In the genomic region with DNA sequence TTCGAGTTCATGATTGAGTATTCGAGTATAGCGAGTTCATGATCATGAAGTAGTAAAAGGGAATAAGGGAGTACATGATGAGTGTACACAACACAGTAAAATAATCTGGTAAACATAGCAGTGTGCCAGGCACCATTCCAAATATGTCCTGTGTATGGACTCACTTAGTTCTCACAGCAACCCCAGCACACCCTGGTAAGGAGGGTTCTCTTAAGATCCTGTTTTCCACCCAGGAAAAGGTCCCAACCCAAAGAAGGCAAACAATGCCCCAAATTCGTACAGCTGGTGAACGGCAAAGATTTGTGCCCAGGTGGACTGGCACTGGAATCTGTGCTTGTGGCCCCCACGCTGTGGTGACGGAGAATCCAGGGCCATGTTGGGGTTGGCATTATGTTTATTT, we compare ENCODE assay signal across 37 cellular contexts. TPM values are rescaled to one million over a fixed set of nuclear protein-coding genes. Genes with fewer than 3 reads are reported as not detected.
"Had no signal": no experiment of that assay in that cellular context is flagged by ENCODE, and none has a peak within 500 bp of the region (broad histone marks: within the 10 kb centered on the region; RNA-seq: fewer than 3 reads in every experiment).

No MANE protein-coding gene starts in this region.

- ATAC-seq: activated CD4-positive, alpha-beta T cell treated with anti-CD3 and anti-CD28 coated beads for 36 hours; activated CD8-positive, alpha-beta memory T cell treated with anti-CD3 and anti-CD28 coated beads, Interleukin-2, amount 10 ng/mL, durations not matched to agents 7 days and 5 days; activated CD8-positive, alpha-beta T cell treated with anti-CD3 and anti-CD28 coated beads, Interleukin-2, amount 10 ng/mL, durations not matched to agents 7 days and 5 days; activated naive CD8-positive, alpha-beta T cell treated with anti-CD3 and anti-CD28 coated beads, Interleukin-2, amount 50 U/mL, for 24 hours; body of pancreas; WTC11 had no signal

- H3K27me3 Mint-ChIP-seq: activated CD4-positive, alpha-beta memory T cell treated with anti-CD3 and anti-CD28 coated beads, Interleukin-2, amount 10 ng/mL, durations not matched to agents 7 days and 5 days; activated CD4-positive, alpha-beta T cell treated with anti-CD3 and anti-CD28 coated beads for 36 hours; activated CD4-positive, alpha-beta T cell treated with anti-CD3 and anti-CD28 coated beads, Interleukin-2, amount 10 ng/mL, durations not matched to agents 7 days and 5 days; activated naive CD4-positive, alpha-beta T cell treated with anti-CD3 and anti-CD28 coated beads, Interleukin-2, amount 50 U/mL, for 24 hours; activated naive CD8-positive, alpha-beta T cell; activated T-cell treated with anti-CD3 and anti-CD28 coated beads, Interleukin-2, amount 50 U/mL, for 24 hours had no signal

- H3K27me3 ChIP-seq: body of pancreas, brain microvascular endothelial cell, breast epithelium had no signal

- H3K9me3 ChIP-seq: body of pancreas, breast epithelium had no signal

- FAIRE-seq: astrocyte, TTC549 had no signal

- H3K36me3 Mint-ChIP-seq: activated CD8-positive, alpha-beta memory T cell treated with anti-CD3 and anti-CD28 coated beads, Interleukin-2, amount 10 ng/mL, durations not matched to agents 7 days and 5 days; activated naive CD4-positive, alpha-beta T cell treated with anti-CD3 and anti-CD28 coated beads, Interleukin-2, amount 10 ng/mL, durations not matched to agents 7 days and 5 days; activated naive CD4-positive, alpha-beta T cell treated with anti-CD3 and anti-CD28 coated beads, Interleukin-2, amount 50 U/mL, for 24 hours; activated naive CD8-positive, alpha-beta T cell; activated naive CD8-positive, alpha-beta T cell treated with anti-CD3 and anti-CD28 coated beads, Interleukin-2, amount 10 ng/mL, durations not matched to agents 7 days and 5 days had no signal

- H3K4me3 ChIP-seq: body of pancreas, breast epithelium had no signal

- H3K4me3 Mint-ChIP-seq: activated CD4-positive, alpha-beta memory T cell treated with anti-CD3 and anti-CD28 coated beads, Interleukin-2, amount 10 ng/mL, durations not matched to agents 7 days and 5 days; activated CD4-positive, alpha-beta T cell treated with anti-CD3 and anti-CD28 coated beads for 36 hours; activated CD4-positive, alpha-beta T cell treated with anti-CD3 and anti-CD28 coated beads, Interleukin-2, amount 10 ng/mL, durations not matched to agents 7 days and 5 days; activated CD8-positive, alpha-beta memory T cell treated with anti-CD3 and anti-CD28 coated beads, Interleukin-2, amount 10 ng/mL, durations not matched to agents 7 days and 5 days; activated CD8-positive, alpha-beta T cell treated with anti-CD3 and anti-CD28 coated beads, Interleukin-2, amount 10 ng/mL, durations not matched to agents 7 days and 5 days; activated naive CD4-positive, alpha-beta T cell treated with anti-CD3 and anti-CD28 coated beads, Interleukin-2, amount 10 ng/mL, durations not matched to agents 7 days and 5 days; activated naive CD4-positive, alpha-beta T cell treated with anti-CD3 and anti-CD28 coated beads, Interleukin-2, amount 50 U/mL, for 24 hours; activated naive CD8-positive, alpha-beta T cell; activated naive CD8-positive, alpha-beta T cell treated with anti-CD3 and anti-CD28 coated beads, Interleukin-2, amount 10 ng/mL, durations not matched to agents 7 days and 5 days; activated naive CD8-positive, alpha-beta T cell treated with anti-CD3 and anti-CD28 coated beads, Interleukin-2, amount 50 U/mL, for 24 hours; activated T-cell treated with anti-CD3 and anti-CD28 coated beads, Interleukin-2, amount 50 U/mL, for 24 hours; T-helper 2 cell treated with Interferon-gamma antibody and Interleukin-4, amounts not matched to agents 5 μg/mL and 100 μg/mL, for 36 hours; WTC11 had no signal

- H3K27ac ChIP-seq: brain microvascular endothelial cell, breast epithelium, WERI-Rb-1 had no signal

- H3K36me3 ChIP-seq: brain microvascular endothelial cell, breast epithelium, WERI-Rb-1 had no signal

- DNase-seq: activated CD4-positive, alpha-beta memory T cell treated with anti-CD3 and anti-CD28 coated beads, Interleukin-2, amount 10 ng/mL, durations not matched to agents 7 days and 5 days; activated CD4-positive, alpha-beta T cell treated with anti-CD3 and anti-CD28 coated beads for 1 hour; activated CD4-positive, alpha-beta T cell treated with anti-CD3 and anti-CD28 coated beads for 36 hours; activated CD4-positive, alpha-beta T cell treated with anti-CD3 and anti-CD28 coated beads for 48 hours; activated CD4-positive, alpha-beta T cell treated with anti-CD3 and anti-CD28 coated beads, Interleukin-2, amount 10 ng/mL, durations not matched to agents 7 days and 5 days; activated CD4-positive, alpha-beta T cell treated with anti-CD3 and anti-CD28 coated beads, Interleukin-2, amount 50 U/mL, for 48 hours; activated CD4-positive, CD25-positive, alpha-beta regulatory T cell; activated CD8-positive, alpha-beta memory T cell treated with anti-CD3 and anti-CD28 coated beads for 24 hours; activated CD8-positive, alpha-beta memory T cell treated with anti-CD3 and anti-CD28 coated beads, Interleukin-2, amount 10 ng/mL, durations not matched to agents 7 days and 5 days; activated CD8-positive, alpha-beta memory T cell treated with anti-CD3 and anti-CD28 coated beads, Interleukin-2, amount 50 U/mL, for 48 hours; activated CD8-positive, alpha-beta T cell treated with anti-CD3 and anti-CD28 coated beads, Interleukin-2, amount 10 ng/mL, durations not matched to agents 7 days and 5 days; activated effector memory CD4-positive, alpha-beta T cell treated with Interleukin-2 at 50 U/mL for 16 hours; activated gamma-delta T cell; activated naive CD4-positive, alpha-beta T cell treated with anti-CD3 and anti-CD28 coated beads, Interleukin-2, amount 10 ng/mL, durations not matched to agents 7 days and 5 days; activated naive CD4-positive, alpha-beta T cell treated with Interleukin-2 at 50 U/mL for 16 hours; activated naive CD8-positive, alpha-beta T cell treated with anti-CD3 and anti-CD28 coated beads, Interleukin-2, amount 10 ng/mL, durations not matched to agents 7 days and 5 days; activated naive CD8-positive, alpha-beta T cell treated with anti-CD3 and anti-CD28 coated beads, Interleukin-2, amount 50 U/mL, for 24 hours; activated T-cell treated with anti-CD3 and anti-CD28 coated beads, Interleukin-2, amount 50 U/mL, for 24 hours; activated T-cell treated with anti-CD3 and anti-CD28 coated beads, Interleukin-2, amount 50 U/mL, for 48 hours; amygdala; aorta; brain microvascular endothelial cell; central memory CD4-positive, alpha-beta T cell; T-helper 2 cell; T-helper 9 cell; WERI-Rb-1 had no signal

- H3K27ac Mint-ChIP-seq: activated CD4-positive, alpha-beta memory T cell treated with anti-CD3 and anti-CD28 coated beads, Interleukin-2, amount 10 ng/mL, durations not matched to agents 7 days and 5 days; activated CD4-positive, alpha-beta T cell treated with anti-CD3 and anti-CD28 coated beads for 36 hours; activated CD4-positive, alpha-beta T cell treated with anti-CD3 and anti-CD28 coated beads, Interleukin-2, amount 10 ng/mL, durations not matched to agents 7 days and 5 days; activated CD8-positive, alpha-beta memory T cell treated with anti-CD3 and anti-CD28 coated beads, Interleukin-2, amount 10 ng/mL, durations not matched to agents 7 days and 5 days; activated CD8-positive, alpha-beta T cell treated with anti-CD3 and anti-CD28 coated beads, Interleukin-2, amount 10 ng/mL, durations not matched to agents 7 days and 5 days; activated naive CD4-positive, alpha-beta T cell treated with anti-CD3 and anti-CD28 coated beads, Interleukin-2, amount 10 ng/mL, durations not matched to agents 7 days and 5 days; activated naive CD4-positive, alpha-beta T cell treated with anti-CD3 and anti-CD28 coated beads, Interleukin-2, amount 50 U/mL, for 24 hours; activated naive CD8-positive, alpha-beta T cell treated with anti-CD3 and anti-CD28 coated beads, Interleukin-2, amount 10 ng/mL, durations not matched to agents 7 days and 5 days; activated T-helper 2 cell treated with anti-CD3 and anti-CD28 coated beads, Interferon-gamma antibody, Interleukin-2, Interleukin-4, amounts not matched to agents 10 μg/mL and 5 μg/mL and 100 μg/mL, durations not matched to agents 14 hours and 24 hours and 36 hours; T-helper 2 cell treated with Interferon-gamma antibody and Interleukin-4, amounts not matched to agents 5 μg/mL and 100 μg/mL, for 36 hours; WTC11 had no signal

- H3K4me1 ChIP-seq: breast epithelium had no signal

RNA-seq across cellular contexts. Expression of a gene that starts 21.4 kb away (rescaled TPM):
- total RNA-seq: activated CD4-positive, alpha-beta memory T cell treated with anti-CD3 and anti-CD28 coated beads, Interleukin-2, amount 10 ng/mL, durations not matched to agents 7 days and 5 days; activated CD4-positive, alpha-beta T cell treated with anti-CD3 and anti-CD28 coated beads, Interleukin-2, amount 10 ng/mL, durations not matched to agents 7 days and 5 days; activated CD8-positive, alpha-beta memory T cell treated with anti-CD3 and anti-CD28 coated beads, Interleukin-2, amount 10 ng/mL, durations not matched to agents 7 days and 5 days; activated CD8-positive, alpha-beta T cell treated with anti-CD3 and anti-CD28 coated beads, Interleukin-2, amount 10 ng/mL, durations not matched to agents 7 days and 5 days; T-helper 1 cell treated with Interleukin-12 subunit alpha and Interleukin-12 subunit beta and Interleukin-4 antibody, amounts not matched to agents 30 ng/mL and 1 ng/mL, for 36 hours had no signal
- polyA plus RNA-seq: aorta had no signal

RNA-seq across cellular contexts. Expression of a gene that starts 52.7 kb away (rescaled TPM):
- total RNA-seq: activated CD4-positive, alpha-beta memory T cell treated with anti-CD3 and anti-CD28 coated beads, Interleukin-2, amount 10 ng/mL, durations not matched to agents 7 days and 5 days; activated CD4-positive, alpha-beta T cell treated with anti-CD3 and anti-CD28 coated beads for 36 hours; activated CD4-positive, alpha-beta T cell treated with anti-CD3 and anti-CD28 coated beads, Interleukin-2, amount 10 ng/mL, durations not matched to agents 7 days and 5 days; activated CD8-positive, alpha-beta memory T cell treated with anti-CD3 and anti-CD28 coated beads, Interleukin-2, amount 10 ng/mL, durations not matched to agents 7 days and 5 days; activated CD8-positive, alpha-beta T cell treated with anti-CD3 and anti-CD28 coated beads, Interleukin-2, amount 10 ng/mL, durations not matched to agents 7 days and 5 days; activated naive CD8-positive, alpha-beta T cell treated with anti-CD3 and anti-CD28 coated beads, Interleukin-2, amount 10 ng/mL, durations not matched to agents 7 days and 5 days; activated T-helper 2 cell treated with anti-CD3 and anti-CD28 coated beads, Interferon-gamma antibody, Interleukin-2, Interleukin-4, amounts not matched to agents 10 μg/mL and 5 μg/mL and 100 μg/mL, durations not matched to agents 14 hours and 24 hours and 36 hours; astrocyte; cardiac septum; T-helper 1 cell treated with Interleukin-12 subunit alpha and Interleukin-12 subunit beta and Interleukin-4 antibody, amounts not matched to agents 30 ng/mL and 1 ng/mL, for 36 hours had no signal
